Comparison of ENCODE assay signal across 15 cellular contexts in genomic region chr3:139835830-139836655, GRCh38.
DNase-seq lines count a peak whose midpoint lies in the region; ATAC-seq and TF ChIP-seq lines count a peak whose summit lies in the region.
"Had no signal": no experiment of that assay in that cellular context is flagged by ENCODE, and none has a peak within 500 bp of the region (broad histone marks: within the 10 kb centered on the region; RNA-seq: fewer than 3 reads in every experiment).

No MANE protein-coding gene starts in this region.

- ATAC-seq in GM23338 (no peak), sciatic nerve (peak; percentile 40), GM19351 (IDR thresholded peaks at IDR 0.05; ENCODE audit: unreplicated experiment) (no peak)
- ATAC-seq: Panc1 had no signal

- no peak for DNase-seq in GM23338 (ENCODE audit: low spot score)
- peak; percentile 64 to 66 for DNase-seq in SJCRH30
- peak; percentile 9 for DNase-seq in middle frontal gyrus (ENCODE audit: extremely low spot score, low spot score)
- DNase-seq in sciatic nerve (ENCODE audit: low spot score), result no peak
- no peak for DNase-seq in osteocyte (ENCODE audit: extremely low spot score, unreplicated experiment)
- DNase-seq in RKO (ENCODE audit: low spot score), result no peak
- DNase-seq in osteoblast (ENCODE audit: insufficient read length, low spot score, missing footprints), result no peak
- DNase-seq: COR-L47, EL, HFFc6, NCI-H1436, NCI-H2081 treated with DMSO at 0.1 percent for 48 hours had no signal

- intact Hi-C loops in sciatic nerve (cut with DNase I), result no loop called here

- no peaks in the 10 kb centered on the region for H3K9me3 Mint-ChIP-seq in GM23338
- no peaks in the 10 kb centered on the region for H3K9me3 Mint-ChIP-seq in osteocyte (ENCODE audit: unreplicated experiment)

- H3K4me3 Mint-ChIP-seq in GM23338 (no peak overlapping the region), osteocyte (ENCODE audit: unreplicated experiment) (no peak overlapping the region)
- H3K4me3 Mint-ChIP-seq: HFFc6 had no signal

- peaks cover 9% of the 10 kb centered on the region; the same call in 1 of the 2 replicates for H3K4me1 ChIP-seq in GM23338 (ENCODE audit: insufficient read depth)
- H3K4me1 ChIP-seq in SJCRH30, result peaks cover 25% of the 10 kb centered on the region
- H3K4me1 ChIP-seq in osteoblast (ENCODE audit: insufficient read depth, low read length), result no peaks in the 10 kb centered on the region

- no peaks in the 10 kb centered on the region for H3K36me3 Mint-ChIP-seq in GM23338 (ENCODE audit: low read depth)
- H3K36me3 Mint-ChIP-seq in osteocyte (ENCODE audit: unreplicated experiment), result no peaks in the 10 kb centered on the region

- H3K79me2 ChIP-seq in GM23338 (replicated peaks; ENCODE audit: insufficient read depth) (no peaks in the 10 kb centered on the region), osteoblast (ENCODE audit: insufficient read depth, low read length) (no peaks in the 10 kb centered on the region)

- H3K36me3 ChIP-seq in GM23338 (ENCODE audit: insufficient read depth) (no peaks in the 10 kb centered on the region), SJCRH30 (no peaks in the 10 kb centered on the region), osteoblast (ENCODE audit: insufficient read depth, low read length) (no peaks in the 10 kb centered on the region)

- H3F3A ChIP-seq in GM23338 (replicated peaks; ENCODE audit: low read depth), result no peaks in the 10 kb centered on the region

- H3K4me2 ChIP-seq in GM23338 (no peak overlapping the region), osteoblast (ENCODE audit: insufficient read depth, low read length) (no peak overlapping the region)
- H3K4me2 ChIP-seq: KMS-11 had no signal

- peaks cover 12% of the 10 kb centered on the region for H3K4me1 Mint-ChIP-seq in GM23338
- H3K4me1 Mint-ChIP-seq in osteocyte (ENCODE audit: unreplicated experiment), result no peaks in the 10 kb centered on the region

- H3K27me3 Mint-ChIP-seq in GM23338 (ENCODE audit: insufficient read depth, low read depth, poor library complexity) (no peaks in the 10 kb centered on the region), osteocyte (ENCODE audit: unreplicated experiment) (peaks cover 40% of the 10 kb centered on the region)

- peaks cover 4% of the 10 kb centered on the region; the same call in 1 of the 2 replicates for H3K9me3 ChIP-seq in SJCRH30 (replicated peaks)
- H3K9me3 ChIP-seq in osteoblast (ENCODE audit: low read depth, low read length), result no peaks in the 10 kb centered on the region

- no peak overlapping the region for H3K27ac Mint-ChIP-seq in GM23338
- no peak overlapping the region for H3K27ac Mint-ChIP-seq in osteocyte (ENCODE audit: unreplicated experiment)
- H3K27ac Mint-ChIP-seq: HFFc6 had no signal

- H4K20me1 ChIP-seq in GM23338 (replicated peaks; ENCODE audit: insufficient read depth), result no peaks in the 10 kb centered on the region
- no peaks in the 10 kb centered on the region for H4K20me1 ChIP-seq in osteoblast (ENCODE audit: insufficient read depth, low read length)

- no peak overlapping the region for H3K4me3 ChIP-seq in GM23338
- no peak overlapping the region for H3K4me3 ChIP-seq in SJCRH30
- H3K4me3 ChIP-seq in osteoblast (ENCODE audit: insufficient read depth, low read length), result no peak overlapping the region

- TF ChIP-seq CTCF in GM23338 (conservative IDR thresholded peaks at IDR 0.05; ENCODE audit: low read depth in 2 of 2), result no peak
- no peak for TF ChIP-seq CTCF in osteocyte (IDR thresholded peaks at IDR 0.05)
- no peak for TF ChIP-seq CTCF in osteoblast (IDR thresholded peaks at IDR 0.05; ENCODE audit: extremely low read depth, low read depth, low read length)

- H3K27me3 ChIP-seq in GM23338 (ENCODE audit: insufficient read depth), result no peaks in the 10 kb centered on the region
- no peaks in the 10 kb centered on the region for H3K27me3 ChIP-seq in SJCRH30
- no peaks in the 10 kb centered on the region for H3K27me3 ChIP-seq in osteoblast (ENCODE audit: insufficient read depth, low read length)

- H3K9me2 ChIP-seq in GM23338 (ENCODE audit: insufficient read depth), result peaks cover 17% of the 10 kb centered on the region

- H3K27ac ChIP-seq in GM23338 (ENCODE audit: low read depth) (no peak overlapping the region), SJCRH30 (peak overlapping the region; percentile 60), osteoblast (ENCODE audit: low read depth, low read length) (no peak overlapping the region)
- H3K27ac ChIP-seq: KMS-11 had no signal

- 0 out of 2 replicates have a peak overlapping the region, but pooled peaks have one; percentile 18 for H2AFZ ChIP-seq in GM23338
- no peak overlapping the region for H2AFZ ChIP-seq in osteoblast (ENCODE audit: low read length)

TF ChIP-seq in GM23338, 12 proteins besides CTCF, POLR2A, EP300 and RAD21:
- TF ChIP-seq ZNF114 (CRISPR knock-in tag; IDR thresholded peaks at IDR 0.05), result no peak
- no peak for TF ChIP-seq ZNF462 (CRISPR knock-in tag; IDR thresholded peaks at IDR 0.05)
- no peak for TF ChIP-seq POLR2AphosphoS5 (IDR thresholded peaks at IDR 0.05; ENCODE audit: low read depth)
- no peak for TF ChIP-seq ZNF331 (CRISPR knock-in tag; IDR thresholded peaks at IDR 0.05; ENCODE audit: low read depth)
- TF ChIP-seq ETS1 (IDR thresholded peaks at IDR 0.05), result no peak
- no peak for TF ChIP-seq STAT1 (IDR thresholded peaks at IDR 0.05; ENCODE audit: unreplicated experiment)
- TF ChIP-seq NANOG (IDR thresholded peaks at IDR 0.05; ENCODE audit: borderline replicate concordance), result no peak
- no peak for TF ChIP-seq CREB1 (CRISPR knock-in tag; IDR thresholded peaks at IDR 0.05; ENCODE audit: low read depth)
TF ChIP-seq in GM23338: peak in this region for 0.

Comparison
In these comparisons a context has a peak if more than half of its experiments do, and no peak if none do; other contexts are left out.
1. DNase-seq: peak in SJCRH30 (2 of 2) and middle frontal gyrus (single experiment); none in GM23338 (single experiment), sciatic nerve (single experiment), osteocyte (single experiment), RKO (single experiment) and osteoblast (single experiment).